Comparison of ENCODE assay signal across 20 cellular contexts in the genomic region with DNA sequence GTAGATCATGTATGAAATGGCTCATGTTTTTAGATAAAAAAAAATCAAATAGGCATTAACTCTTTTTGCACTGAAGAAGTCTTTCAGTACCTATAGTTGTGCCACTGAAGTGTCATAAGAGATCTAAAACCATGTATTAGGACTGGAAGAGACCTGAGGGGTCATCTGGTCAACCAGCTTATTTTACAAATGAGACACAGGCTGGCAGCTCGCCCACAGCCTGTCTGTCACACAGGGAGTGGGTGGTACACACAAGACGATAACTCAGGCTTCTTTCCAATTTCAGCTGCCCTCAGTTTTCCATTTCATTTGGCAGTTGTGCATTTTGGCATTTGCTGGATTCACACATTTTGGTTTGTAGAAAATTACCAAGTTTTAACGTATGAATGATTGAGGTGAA.
"Had no signal": no experiment of that assay in that cellular context is flagged by ENCODE, and none has a peak within 500 bp of the region (broad histone marks: within the 10 kb centered on the region; RNA-seq: fewer than 3 reads in every experiment).

No MANE protein-coding gene starts in this region.

- ATAC-seq: activated CD4-positive, alpha-beta T cell treated with anti-CD3 and anti-CD28 coated beads for 36 hours; body of pancreas; effector memory CD8-positive, alpha-beta T cell; lower lobe of right lung; natural killer cell; WTC11 had no signal

- H3K27me3 ChIP-seq: body of pancreas, neutrophil, thyroid gland had no signal

- H3K4me1 Mint-ChIP-seq: activated CD4-positive, alpha-beta T cell treated with anti-CD3 and anti-CD28 coated beads for 36 hours had no signal

- H3K9me3 Mint-ChIP-seq: activated CD4-positive, alpha-beta memory T cell treated with anti-CD3 and anti-CD28 coated beads for 36 hours; activated T-helper 1 cell treated with anti-CD3 and anti-CD28 coated beads, Interleukin-12 subunit alpha, Interleukin-12 subunit beta, Interleukin-2, Interleukin-4 antibody, amounts not matched to agents 30 ng/mL and 10 ng/mL and 1 ng/mL, durations not matched to agents 14 hours and 24 hours and 36 hours; effector memory CD8-positive, alpha-beta T cell; natural killer cell had no signal

- DNase-seq: activated CD4-positive, alpha-beta memory T cell treated with anti-CD3 and anti-CD28 coated beads for 36 hours; activated CD4-positive, alpha-beta T cell treated with anti-CD3 and anti-CD28 coated beads for 36 hours; activated gamma-delta T cell treated with Interleukin-2 at 50 U/mL for 16 hours; activated T-cell treated with anti-CD3 and anti-CD28 coated beads for 4 hours; amniotic stem cell; body of pancreas; effector memory CD8-positive, alpha-beta T cell; foreskin fibroblast; hippocampal formation; lower lobe of right lung; natural killer cell; retina; stimulated activated CD4-positive, alpha-beta T cell treated with anti-CD3 and anti-CD28 coated beads, Interleukin-1b, Interleukin-23, amount 100 ng/mL, for 48 hours; stimulated activated CD8-positive, alpha-beta memory T cell treated with anti-CD3 and anti-CD28 coated beads, Interleukin-4, amount 100 ng/mL, for 48 hours; stimulated activated naive CD4-positive, alpha-beta T cell treated with Interleukin-2 at 50 U/mL for 16 hours; thyroid gland had no signal

- H3K27me3 Mint-ChIP-seq: activated CD4-positive, alpha-beta memory T cell treated with anti-CD3 and anti-CD28 coated beads for 36 hours; activated CD4-positive, alpha-beta T cell treated with anti-CD3 and anti-CD28 coated beads for 36 hours; activated naive CD8-positive, alpha-beta T cell; effector memory CD8-positive, alpha-beta T cell had no signal

- H3K27ac Mint-ChIP-seq: activated CD4-positive, alpha-beta memory T cell treated with anti-CD3 and anti-CD28 coated beads for 36 hours; activated CD4-positive, alpha-beta T cell treated with anti-CD3 and anti-CD28 coated beads for 36 hours; activated naive CD8-positive, alpha-beta T cell had no signal

- H3K36me3 Mint-ChIP-seq: natural killer cell had no signal

- H3K4me3 Mint-ChIP-seq: activated CD4-positive, alpha-beta memory T cell treated with anti-CD3 and anti-CD28 coated beads for 36 hours; activated CD4-positive, alpha-beta T cell treated with anti-CD3 and anti-CD28 coated beads for 36 hours; activated naive CD8-positive, alpha-beta T cell; activated T-helper 1 cell treated with anti-CD3 and anti-CD28 coated beads, Interleukin-12 subunit alpha, Interleukin-12 subunit beta, Interleukin-2, Interleukin-4 antibody, amounts not matched to agents 30 ng/mL and 10 ng/mL and 1 ng/mL, durations not matched to agents 14 hours and 24 hours and 36 hours; effector memory CD8-positive, alpha-beta T cell; natural killer cell; WTC11 had no signal

- H3K36me3 ChIP-seq: lower lobe of right lung, neutrophil, thyroid gland had no signal

- H3K4me3 ChIP-seq: body of pancreas, lower lobe of right lung, thyroid gland had no signal

- H3K27ac ChIP-seq: body of pancreas, lower lobe of right lung, neutrophil, thyroid gland had no signal

- H3K9me3 ChIP-seq: body of pancreas, lower lobe of right lung, neutrophil, thyroid gland had no signal

- H3K4me1 ChIP-seq: body of pancreas, lower lobe of right lung, thyroid gland had no signal
